ENCODE assay signal across 10 cellular contexts in the genomic region with DNA sequence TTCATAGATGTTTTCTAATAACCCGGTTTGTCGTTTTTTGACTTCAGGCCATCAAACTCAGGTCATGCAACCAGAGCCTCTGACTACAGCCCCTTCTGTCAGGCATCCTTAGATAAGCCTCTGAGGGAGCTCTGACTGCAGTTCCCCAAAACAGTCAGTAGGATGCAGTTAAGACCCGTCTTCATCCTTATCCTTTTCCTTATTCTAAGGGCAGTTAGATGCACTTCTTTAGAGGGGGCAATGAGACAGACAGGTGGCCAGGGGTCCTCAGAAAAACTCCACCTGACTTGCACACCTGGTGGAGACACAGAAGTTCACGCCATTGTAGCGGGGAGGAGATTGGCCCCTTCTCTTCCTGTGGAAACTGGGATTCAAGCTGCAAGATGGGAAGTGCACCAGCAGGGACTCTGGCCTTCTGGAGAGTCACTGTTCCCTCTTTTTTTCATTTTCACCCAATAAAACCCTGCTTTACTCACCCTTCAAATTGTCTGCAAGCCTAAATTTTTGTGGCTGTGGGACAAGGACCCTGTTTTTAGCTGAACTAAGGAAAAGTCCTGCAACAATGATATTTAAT.
DNase-seq lines count a peak whose midpoint lies in the region; ATAC-seq and TF ChIP-seq lines count a peak whose summit lies in the region.
"Had no signal": no experiment of that assay in that cellular context is flagged by ENCODE, and none has a peak within 500 bp of the region (broad histone marks: within the 10 kb centered on the region; RNA-seq: fewer than 3 reads in every experiment).

No MANE protein-coding gene starts in this region.

- no peak overlapping the region for H3K4me3 ChIP-seq in WERI-Rb-1 (ENCODE audit: low read depth, low read length)
- H3K4me3 ChIP-seq in naive thymus-derived CD4-positive, alpha-beta T cell (ENCODE audit: low read length): no peak overlapping the region

- peaks cover 0 to 18% (median 0%) of the 10 kb centered on the region in 11 donors for H3K9me3 Mint-ChIP-seq in naive thymus-derived CD4-positive, alpha-beta T cell
- H3K9me3 Mint-ChIP-seq: activated T-helper 1 cell treated with anti-CD3 and anti-CD28 coated beads, Interleukin-12 subunit alpha, Interleukin-12 subunit beta, Interleukin-2, Interleukin-4 antibody, amounts not matched to agents 30 ng/mL and 10 ng/mL and 1 ng/mL, durations not matched to agents 14 hours and 24 hours and 36 hours had no signal

- peak; percentile 43 for DNase-seq in EH (ENCODE audit: low read depth)
- DNase-seq in WERI-Rb-1: peak; percentile 13
- peak; percentile 22 for DNase-seq in left kidney (ENCODE audit: low read depth, low spot score)
- no peak for DNase-seq in naive thymus-derived CD4-positive, alpha-beta T cell
- DNase-seq in NCI-H146 (lab: John Stamatoyannopoulos, UW): no peak
- DNase-seq in activated CD4-positive, alpha-beta T cell treated with anti-CD3 and anti-CD28 coated beads, Interleukin-2, amount 50 U/mL, for 4 hours: no peak
- no peak for DNase-seq in omental fat pad (ENCODE audit: low spot score)
- DNase-seq: NCI-H1694 had no signal

- no peak overlapping the region for H3K27ac ChIP-seq in WERI-Rb-1
- no peak overlapping the region for H3K27ac ChIP-seq in naive thymus-derived CD4-positive, alpha-beta T cell (ENCODE audit: low read depth, low read length)

- no peaks in the 10 kb centered on the region for H3K27me3 Mint-ChIP-seq in naive thymus-derived CD4-positive, alpha-beta T cell

- CTCF ChIA-PET in naive thymus-derived CD4-positive, alpha-beta T cell (lab: Charles Lee): interaction anchor here (0.7 kb wide), 1 partner anchor 240 kb away, joined by 3 read pairs; no protein-coding TSS in a partner anchor

- no peak overlapping the region for H3K4me3 Mint-ChIP-seq in naive thymus-derived CD4-positive, alpha-beta T cell
- H3K4me3 Mint-ChIP-seq: activated T-helper 1 cell treated with anti-CD3 and anti-CD28 coated beads, Interleukin-12 subunit alpha, Interleukin-12 subunit beta, Interleukin-2, Interleukin-4 antibody, amounts not matched to agents 30 ng/mL and 10 ng/mL and 1 ng/mL, durations not matched to agents 14 hours and 24 hours and 36 hours had no signal

- no peaks in the 10 kb centered on the region for H3K4me1 ChIP-seq in naive thymus-derived CD4-positive, alpha-beta T cell (ENCODE audit: control insufficient read depth in 2 of 2, insufficient read depth in 2 of 2, low read length in 2 of 2)

- intact Hi-C loops in naive thymus-derived CD4-positive, alpha-beta T cell (cut with micrococcal nuclease): no loop called here

- TF ChIP-seq CTCF in WERI-Rb-1 (IDR thresholded peaks at IDR 0.05; ENCODE audit: low read depth, low read length): peak; percentile 56; the same call in 1 of the 2 replicates
- TF ChIP-seq CTCF in omental fat pad (IDR thresholded peaks at IDR 0.05): no peak

- H3K4me1 Mint-ChIP-seq in naive thymus-derived CD4-positive, alpha-beta T cell: no peaks in the 10 kb centered on the region

- POLR2A ChIA-PET in naive thymus-derived CD4-positive, alpha-beta T cell (lab: Charles Lee): no interaction called here

- no peak overlapping the region for H3K27ac Mint-ChIP-seq in naive thymus-derived CD4-positive, alpha-beta T cell
- H3K27ac Mint-ChIP-seq: activated T-helper 1 cell treated with anti-CD3 and anti-CD28 coated beads, Interleukin-12 subunit alpha, Interleukin-12 subunit beta, Interleukin-2, Interleukin-4 antibody, amounts not matched to agents 30 ng/mL and 10 ng/mL and 1 ng/mL, durations not matched to agents 14 hours and 24 hours and 36 hours had no signal

- no peaks in the 10 kb centered on the region for H3K36me3 ChIP-seq in WERI-Rb-1
- no peaks in the 10 kb centered on the region for H3K36me3 ChIP-seq in naive thymus-derived CD4-positive, alpha-beta T cell (ENCODE audit: control insufficient read depth in 2 of 3, insufficient read depth in 3 of 3, low read length in 3 of 3)

- ATAC-seq in HG03039 (IDR thresholded peaks at IDR 0.05; ENCODE audit: unreplicated experiment) (peak; percentile 53), omental fat pad (ENCODE audit: low FRiP score) (no peak)
- ATAC-seq in naive thymus-derived CD4-positive, alpha-beta T cell: no peak

- H3K9me3 ChIP-seq in WERI-Rb-1 (ENCODE audit: severe bottlenecking): no peaks in the 10 kb centered on the region
- H3K9me3 ChIP-seq in naive thymus-derived CD4-positive, alpha-beta T cell (ENCODE audit: control insufficient read depth in 2 of 3, low read length in 3 of 3): no peaks in the 10 kb centered on the region

- H3K27me3 ChIP-seq in WERI-Rb-1 (ENCODE audit: insufficient read depth, low read depth, severe bottlenecking): no peaks in the 10 kb centered on the region
- H3K27me3 ChIP-seq in naive thymus-derived CD4-positive, alpha-beta T cell (ENCODE audit: control insufficient read depth in 2 of 2, insufficient read depth in 2 of 2, low read length in 2 of 2): no peaks in the 10 kb centered on the region

- no peaks in the 10 kb centered on the region for H3K36me3 Mint-ChIP-seq in naive thymus-derived CD4-positive, alpha-beta T cell

Comparison
In these comparisons a context has a peak if more than half of its experiments do, and no peak if none do; other contexts are left out.
1. DNase-seq: peak in EH (single experiment), WERI-Rb-1 (single experiment) and left kidney (single experiment); none in naive thymus-derived CD4-positive, alpha-beta T cell (0 of 9), NCI-H146 (single experiment), activated CD4-positive, alpha-beta T cell treated with anti-CD3 and anti-CD28 coated beads, Interleukin-2, amount 50 U/mL, for 4 hours (0 of 2) and omental fat pad (single experiment).